ENCODE assay signal across 14 cellular contexts in the genomic region with DNA sequence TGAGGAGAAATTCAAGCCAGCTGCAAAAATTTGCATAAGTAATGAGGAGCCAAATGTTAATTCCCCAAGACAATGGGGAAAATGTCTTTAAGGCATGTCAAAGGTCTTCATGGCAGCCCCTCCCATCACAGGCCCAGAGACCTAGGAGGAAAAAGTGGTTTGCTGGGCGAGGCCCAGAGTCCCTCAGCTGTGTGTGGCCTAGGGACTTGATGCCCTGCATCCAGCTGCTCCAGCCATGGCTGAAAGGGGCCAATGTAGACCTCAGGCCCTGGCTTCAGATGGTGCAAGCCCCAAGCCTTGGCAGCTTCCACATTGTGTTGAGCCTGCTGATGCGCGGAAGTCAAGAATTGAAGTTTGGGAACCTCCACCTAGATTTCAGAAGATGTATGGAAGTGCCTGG. TPM values are rescaled to one million over a fixed set of nuclear protein-coding genes. Genes with fewer than 3 reads are reported as not detected.
DNase-seq lines count a peak whose midpoint lies in the region; FAIRE-seq and TF ChIP-seq lines count a peak whose summit lies in the region.
"Not testable (repeated sequence)": the region's sequence is repeated elsewhere in the genome, so short reads cannot be mapped to it uniquely, and the experiment has no call there.
"Had no signal": no experiment of that assay in that cellular context is flagged by ENCODE, and none has a peak within 500 bp of the region (broad histone marks: within the 10 kb centered on the region; RNA-seq: fewer than 3 reads in every experiment).

No MANE protein-coding gene starts in this region.

- H3K79me2 ChIP-seq in astrocyte (ENCODE audit: insufficient read depth, low read length), result not testable (repeated sequence)

- not testable (repeated sequence) for H3K4me1 ChIP-seq in HEK293 (ENCODE audit: control insufficient read depth, insufficient read depth, low read length); astrocyte (ENCODE audit: insufficient read depth, low read length)

- not testable (repeated sequence) for H3K4me1 Mint-ChIP-seq in astrocyte (ENCODE audit: low read depth, unreplicated experiment); neural crest cell

- H3K9me3 ChIP-seq in HEK293 (ENCODE audit: control insufficient read depth, insufficient read depth, low read depth, low read length); astrocyte (ENCODE audit: insufficient read depth, low read depth, low read length): not testable (repeated sequence)

- POLR2A ChIA-PET in HEK293 (lab: Yijun Ruan, JAX), result not testable (repeated sequence)

- TF ChIP-seq CTCF in HEK293 (tag by site-specific recombination; IDR thresholded peaks at IDR 0.05); astrocyte (IDR thresholded peaks at IDR 0.05; ENCODE audit: insufficient read depth, low read depth, low read length); neural crest cell (conservative IDR thresholded peaks at IDR 0.05): not testable (repeated sequence)

- not testable (repeated sequence) for H3K36me3 Mint-ChIP-seq in astrocyte (ENCODE audit: low read depth, unreplicated experiment)
- H3K36me3 Mint-ChIP-seq in neural crest cell (ENCODE audit: low read depth), result peaks cover 39% of the 10 kb centered on the region

- H3K4me3 Mint-ChIP-seq in astrocyte (ENCODE audit: unreplicated experiment), result not testable (repeated sequence)
- peak overlapping the region; percentile 36 for H3K4me3 Mint-ChIP-seq in neural crest cell

- not testable (repeated sequence) for H2AFZ ChIP-seq in astrocyte (ENCODE audit: low read depth, low read length)

- not testable (repeated sequence) for H3K27me3 ChIP-seq in astrocyte (ENCODE audit: insufficient read depth, low read length)

- not testable (repeated sequence) for H3K4me3 ChIP-seq in HEK293 (ENCODE audit: low read depth, low read length); astrocyte (ENCODE audit: insufficient read depth, low read depth, low read length)

- FAIRE-seq in astrocyte (lab: Jason Lieb, UNC), result peak; percentile 88

- not testable (repeated sequence) for H3K27ac Mint-ChIP-seq in astrocyte (ENCODE audit: unreplicated experiment); neural crest cell (ENCODE audit: unreplicated experiment)

- H3K27me3 Mint-ChIP-seq in astrocyte (ENCODE audit: low read depth, unreplicated experiment); neural crest cell (ENCODE audit: low read depth): not testable (repeated sequence)

- H3K27ac ChIP-seq in HEK293 (ENCODE audit: extremely low read depth, low read depth, low read length); astrocyte (ENCODE audit: low read depth, low read length): not testable (repeated sequence)

- H3K9me3 Mint-ChIP-seq in astrocyte (ENCODE audit: unreplicated experiment), result not testable (repeated sequence)
- peaks cover 22% of the 10 kb centered on the region for H3K9me3 Mint-ChIP-seq in neural crest cell

- H4K20me1 ChIP-seq in astrocyte (ENCODE audit: insufficient read depth, low read length), result not testable (repeated sequence)

- DNase-seq in astrocyte (ENCODE audit: low read depth); neural crest cell (ENCODE audit: low read depth, low spot score): not testable (repeated sequence)

- CTCF ChIA-PET in HEK293 (lab: Yijun Ruan, JAX), result interaction anchor here (0.6 kb wide), 1 partner anchor 41 kb away, joined by 10 read pairs; no protein-coding TSS in a partner anchor

- not testable (repeated sequence) for H3K4me2 ChIP-seq in astrocyte (ENCODE audit: low read length)

- H3K9ac ChIP-seq in astrocyte (ENCODE audit: low read length), result not testable (repeated sequence)

- not testable (repeated sequence) for H3K36me3 ChIP-seq in HEK293 (ENCODE audit: control insufficient read depth in 2 of 2, insufficient read depth in 1 of 2, low read length in 2 of 2); astrocyte (ENCODE audit: insufficient read depth, low read length)

TF ChIP-seq in HEK293, 187 proteins besides CTCF, POLR2A, EP300 and RAD21:
- peak; percentile 58 for TF ChIP-seq ZNF585B (tag by site-specific recombination; IDR thresholded peaks at IDR 0.05)

RNA-seq across cellular contexts. Expression of gene FRMD7, which starts 35.3 kb away (rescaled TPM):
- 0.09 TPM in 1 of 2 replicates, not detected in the other for total RNA-seq in astrocyte
- 0.21 and 0.52 TPM in 2 replicates for total RNA-seq in neural crest cell
- total RNA-seq: A172; A673; B cell; Caco-2; Calu3; CD4-positive, alpha-beta memory T cell; CD4-positive, alpha-beta T cell; CD4-positive, CD25-positive, alpha-beta regulatory T cell; CD8-positive, alpha-beta memory T cell; CD8-positive, alpha-beta T cell; Daoy had no signal

RNA-seq across cellular contexts. Expression of gene RAP2C, which starts 56.2 kb away (rescaled TPM):
- total RNA-seq in astrocyte (29.0 and 31.2 TPM in 2 replicates), neural crest cell (48.2 and 49.6 TPM in 2 replicates)
